In genomic region chr6:125356888-125357287, GRCh38 we compare ENCODE assay signal across 1 cellular context.
TF ChIP-seq lines count a peak whose summit lies in the region.

No MANE protein-coding gene starts in this region.

TF ChIP-seq in GM23338, 12 proteins besides CTCF, POLR2A, EP300 and RAD21 (continued from another document):
- TF ChIP-seq ZNF462 (CRISPR knock-in tag; IDR thresholded peaks at IDR 0.05) (no peak), EZH2phosphoT487 (IDR thresholded peaks at IDR 0.05; ENCODE audit: unreplicated experiment) (no peak)
